ENCODE assay signal across 8 cellular contexts in the genomic region with DNA sequence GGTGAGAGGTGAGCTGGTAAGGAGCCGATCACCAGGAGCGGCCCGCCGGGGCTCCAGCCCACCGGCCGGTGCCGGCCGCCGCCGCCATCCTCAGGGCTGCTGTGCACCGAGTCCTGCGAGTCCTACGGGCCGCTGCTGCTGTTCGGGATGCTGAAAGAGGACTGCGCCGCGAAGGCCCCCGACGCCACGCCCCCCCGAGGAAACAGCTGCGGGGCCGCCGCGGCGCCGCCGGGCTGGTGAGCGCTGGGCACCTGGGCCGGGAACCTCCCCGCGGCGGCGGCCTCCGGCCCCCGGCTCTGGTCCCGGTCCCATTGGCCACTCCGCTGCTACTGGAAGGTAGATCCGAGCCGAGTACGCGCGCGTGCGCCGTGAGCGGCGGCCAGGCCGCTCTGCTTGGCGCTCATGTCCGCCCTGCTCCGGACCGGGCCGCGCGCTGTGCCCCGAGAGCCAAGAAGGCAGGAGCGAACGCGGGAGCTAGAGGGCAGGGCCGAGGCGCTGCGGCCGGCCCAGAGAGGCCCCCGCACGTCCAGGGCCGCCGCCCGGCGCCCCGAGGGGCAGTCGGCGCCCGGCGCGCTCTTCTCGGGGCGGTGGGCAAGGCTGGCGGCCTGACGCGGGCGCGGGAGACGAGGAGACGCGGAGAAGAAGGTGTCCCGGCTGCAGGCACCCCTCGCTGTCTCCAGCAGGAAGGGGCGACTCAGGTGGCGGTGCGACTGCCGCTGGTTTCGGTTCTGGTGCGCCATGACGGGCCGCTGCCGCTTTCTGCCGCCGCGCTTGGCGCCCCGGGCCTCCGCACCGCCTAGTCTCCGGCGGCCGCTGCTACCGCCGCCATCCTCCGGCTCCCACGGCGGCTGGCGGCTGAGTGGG.
A peak's percentile ranks its signal among the peaks of the same experiment; 100 is the strongest.
DNase-seq lines count a peak whose midpoint lies in the region; ATAC-seq, FAIRE-seq and TF ChIP-seq lines count a peak whose summit lies in the region.

No MANE protein-coding gene starts in this region.

- no peaks in the 10 kb centered on the region for H3K36me3 Mint-ChIP-seq in T-helper 1 cell treated with Interleukin-12 subunit alpha and Interleukin-12 subunit beta and Interleukin-4 antibody, amounts not matched to agents 30 μg/mL and 1 μg/mL, for 36 hours (ENCODE audit: low read depth)

- peak overlapping the region; percentile 59 for H3K4me3 ChIP-seq in LNCaP clone FGC (ENCODE audit: low read depth, low read length)
- H3K4me3 ChIP-seq in K562: peak overlapping the region; percentile 80
- H3K4me3 ChIP-seq in rectal smooth muscle tissue (ENCODE audit: low read length): peak overlapping the region; percentile 76

- H3K27me3 Mint-ChIP-seq in T-helper 1 cell treated with Interleukin-12 subunit alpha and Interleukin-12 subunit beta and Interleukin-4 antibody, amounts not matched to agents 30 μg/mL and 1 μg/mL, for 36 hours (ENCODE audit: low read depth): peaks cover 38% of the 10 kb centered on the region

- TF ChIP-seq RAD21 in K562 (CRISPR knock-in tag; conservative IDR thresholded peaks at IDR 0.05 in 1 of 2, IDR thresholded peaks at IDR 0.05 in 1 of 2): 0 out of 4 replicates have a peak, but pooled peaks of 1 of the 2 experiments have one; percentile 5

- H3K9me3 ChIP-seq in K562 (replicated peaks; ENCODE audit: control insufficient read depth, insufficient read depth, low read depth, low read length): no peaks in the 10 kb centered on the region

- intact Hi-C loops in K562 (cut with micrococcal nuclease): no loop called here

- H3K4me1 ChIP-seq in K562 (replicated peaks in 1 of 2; ENCODE audit: control insufficient read depth in 2 of 2, insufficient read depth in 2 of 2, low read length in 2 of 2): peaks cover 0 to 5% of the 10 kb centered on the region in 2 experiments; a peak in 4 of 5 replicates
- H3K4me1 ChIP-seq in rectal smooth muscle tissue (ENCODE audit: control insufficient read depth, insufficient read depth, low read length): no peaks in the 10 kb centered on the region

- TF ChIP-seq EP300 in K562 (IDR thresholded peaks at IDR 0.05; ENCODE audit: low read length): no peak

- CTCF ChIA-PET in K562 (lab: Yijun Ruan, JAX; ENCODE audit: low intra/inter-chr PET ratio): no interaction called here

- H3K9me1 ChIP-seq in K562 (ENCODE audit: control insufficient read depth, insufficient read depth, low read length): no peaks in the 10 kb centered on the region

- peak overlapping the region; percentile 75 for H3K4me3 Mint-ChIP-seq in T-helper 1 cell treated with Interleukin-12 subunit alpha and Interleukin-12 subunit beta and Interleukin-4 antibody, amounts not matched to agents 30 μg/mL and 1 μg/mL, for 36 hours

- in situ Hi-C loops in K562 (cut with MboI): no loop called here

- H3K9ac ChIP-seq in K562 (ENCODE audit: insufficient read depth in 1 of 2, low read depth in 2 of 2, low read length in 2 of 2) (peak overlapping the region; percentile 80 to 93), rectal smooth muscle tissue (ENCODE audit: low read length) (peak overlapping the region; percentile 30)

- no peaks in the 10 kb centered on the region for H3K36me3 ChIP-seq in K562 (ENCODE audit: control insufficient read depth, insufficient read depth, low read length)
- H3K36me3 ChIP-seq in rectal smooth muscle tissue (ENCODE audit: control insufficient read depth, insufficient read depth, low read length): no peaks in the 10 kb centered on the region

- no peaks in the 10 kb centered on the region for H3K9me3 Mint-ChIP-seq in T-helper 1 cell treated with Interleukin-12 subunit alpha and Interleukin-12 subunit beta and Interleukin-4 antibody, amounts not matched to agents 30 μg/mL and 1 μg/mL, for 36 hours

- no peak for TF ChIP-seq CTCF in LNCaP clone FGC (IDR thresholded peaks at IDR 0.05; ENCODE audit: control insufficient read depth, extremely low read depth, insufficient read depth)
- TF ChIP-seq CTCF in K562 (IDR thresholded peaks at IDR 0.05 in 2 of 3, conservative IDR thresholded peaks at IDR 0.05 in 1 of 3; ENCODE audit: insufficient read depth in 2 of 3, low read depth in 1 of 3, low read length in 3 of 3): no peak

- H4K20me1 ChIP-seq in K562 (replicated peaks; ENCODE audit: control insufficient read depth, insufficient read depth, low read length): no peaks in the 10 kb centered on the region

- peak; percentile 39; the same call in 1 of the 2 replicates for TF ChIP-seq POLR2A in K562 (conservative IDR thresholded peaks at IDR 0.05)

- peak; percentile 81 for DNase-seq in ELF-1 (ENCODE audit: low read depth, low spot score)
- peak; percentile 23 for DNase-seq in GOT3 (lab: John Stamatoyannopoulos, UW)
- peak; percentile 19 for DNase-seq in LNCaP clone FGC (ENCODE audit: low read depth)
- peak; percentile 61 to 79 (median 65) for DNase-seq in K562 (ENCODE audit: extremely low read depth in 1 of 4, low spot score in 3 of 4)
- DNase-seq in hypothalamus (lab: John Stamatoyannopoulos, UW): peak; percentile 2 to 82 (median 60)
- DNase-seq in NCI-H446 treated with DMSO at 0.1 percent for 48 hours (lab: John Stamatoyannopoulos, UW): no peak

- peak overlapping the region; percentile 80 for H2AFZ ChIP-seq in K562 (ENCODE audit: low read depth, low read length)

- H3K27me3 ChIP-seq in K562 (ENCODE audit: control insufficient read depth in 2 of 2, insufficient read depth in 2 of 2, low read length in 2 of 2) (no peaks in the 10 kb centered on the region), rectal smooth muscle tissue (ENCODE audit: control insufficient read depth, insufficient read depth, low read length) (no peaks in the 10 kb centered on the region)

- WGBS in K562 (ENCODE audit: insufficient coverage, low coverage, missing lambda C conversion rate): 2% methylated on average over 41 of the region's 114 CpGs

- peaks cover 45% of the 10 kb centered on the region for H3K79me2 ChIP-seq in K562 (ENCODE audit: control insufficient read depth, insufficient read depth, low read length)

- H3K4me2 ChIP-seq in K562 (ENCODE audit: insufficient read depth, low read length): peak overlapping the region; percentile 70; the same call in 1 of the 2 replicates

- POLR2A ChIA-PET in K562 (lab: Yijun Ruan, JAX): interaction anchor here (0.6 kb wide), 1 partner anchor 567 kb away, joined by 4 read pairs; no protein-coding TSS in a partner anchor

- BruUV-seq in K562 (replicated peaks; lab: Mats Ljungman, UMichigan): no TSS peak

- peak; percentile 80 for ATAC-seq in K562

- H3K27ac ChIP-seq in K562 (ENCODE audit: extremely low read depth, low read depth, low read length): peak overlapping the region; percentile 91
- peak overlapping the region; percentile 83 for H3K27ac ChIP-seq in rectal smooth muscle tissue (ENCODE audit: low read depth, low read length)

- FAIRE-seq in K562 (lab: Jason Lieb, UNC): no peak

- H3K27ac Mint-ChIP-seq in T-helper 1 cell treated with Interleukin-12 subunit alpha and Interleukin-12 subunit beta and Interleukin-4 antibody, amounts not matched to agents 30 μg/mL and 1 μg/mL, for 36 hours: no peak overlapping the region

- peaks cover 3% of the 10 kb centered on the region for H3K4me1 Mint-ChIP-seq in T-helper 1 cell treated with Interleukin-12 subunit alpha and Interleukin-12 subunit beta and Interleukin-4 antibody, amounts not matched to agents 30 μg/mL and 1 μg/mL, for 36 hours (ENCODE audit: low read depth)

TF ChIP-seq in K562, 482 proteins besides CTCF, POLR2A, EP300 and RAD21 (continues in another document):
- TF ChIP-seq ZFX (CRISPR knock-in tag; IDR thresholded peaks at IDR 0.05) (peak; percentile 82), JUNB (CRISPR knock-in tag; conservative IDR thresholded peaks at IDR 0.05) (no peak), ETV5 (CRISPR knock-in tag; IDR thresholded peaks at IDR 0.05; ENCODE audit: low read depth) (0 out of 2 replicates have a peak, but pooled peaks have one; percentile 48), ZBTB7A (IDR thresholded peaks at IDR 0.05; ENCODE audit: borderline replicate concordance, control insufficient read depth, low read depth, low read length) (peak; percentile 61; the same call in 1 of the 2 replicates), JUN (IDR thresholded peaks at IDR 0.05; ENCODE audit: borderline replicate concordance, low read depth, low read length) (no peak), JUN (CRISPR knock-in tag; IDR thresholded peaks at IDR 0.05; ENCODE audit: borderline replicate concordance) (0 out of 2 replicates have a peak, but pooled peaks have one; percentile 64), E2F3 (CRISPR knock-in tag; IDR thresholded peaks at IDR 0.05) (0 out of 2 replicates have a peak, but pooled peaks have one; percentile 25)
- TF ChIP-seq, protein P1, sequence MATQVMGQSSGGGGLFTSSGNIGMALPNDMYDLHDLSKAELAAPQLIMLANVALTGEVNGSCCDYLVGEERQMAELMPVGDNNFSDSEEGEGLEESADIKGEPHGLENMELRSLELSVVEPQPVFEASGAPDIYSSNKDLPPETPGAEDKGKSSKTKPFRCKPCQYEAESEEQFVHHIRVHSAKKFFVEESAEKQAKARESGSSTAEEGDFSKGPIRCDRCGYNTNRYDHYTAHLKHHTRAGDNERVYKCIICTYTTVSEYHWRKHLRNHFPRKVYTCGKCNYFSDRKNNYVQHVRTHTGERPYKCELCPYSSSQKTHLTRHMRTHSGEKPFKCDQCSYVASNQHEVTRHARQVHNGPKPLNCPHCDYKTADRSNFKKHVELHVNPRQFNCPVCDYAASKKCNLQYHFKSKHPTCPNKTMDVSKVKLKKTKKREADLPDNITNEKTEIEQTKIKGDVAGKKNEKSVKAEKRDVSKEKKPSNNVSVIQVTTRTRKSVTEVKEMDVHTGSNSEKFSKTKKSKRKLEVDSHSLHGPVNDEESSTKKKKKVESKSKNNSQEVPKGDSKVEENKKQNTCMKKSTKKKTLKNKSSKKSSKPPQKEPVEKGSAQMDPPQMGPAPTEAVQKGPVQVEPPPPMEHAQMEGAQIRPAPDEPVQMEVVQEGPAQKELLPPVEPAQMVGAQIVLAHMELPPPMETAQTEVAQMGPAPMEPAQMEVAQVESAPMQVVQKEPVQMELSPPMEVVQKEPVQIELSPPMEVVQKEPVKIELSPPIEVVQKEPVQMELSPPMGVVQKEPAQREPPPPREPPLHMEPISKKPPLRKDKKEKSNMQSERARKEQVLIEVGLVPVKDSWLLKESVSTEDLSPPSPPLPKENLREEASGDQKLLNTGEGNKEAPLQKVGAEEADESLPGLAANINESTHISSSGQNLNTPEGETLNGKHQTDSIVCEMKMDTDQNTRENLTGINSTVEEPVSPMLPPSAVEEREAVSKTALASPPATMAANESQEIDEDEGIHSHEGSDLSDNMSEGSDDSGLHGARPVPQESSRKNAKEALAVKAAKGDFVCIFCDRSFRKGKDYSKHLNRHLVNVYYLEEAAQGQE (CRISPR knock-in tag; IDR thresholded peaks at IDR 0.05; ENCODE audit: low read depth): peak; percentile 16; the same call in 1 of the 2 replicates
